In the genomic region with DNA sequence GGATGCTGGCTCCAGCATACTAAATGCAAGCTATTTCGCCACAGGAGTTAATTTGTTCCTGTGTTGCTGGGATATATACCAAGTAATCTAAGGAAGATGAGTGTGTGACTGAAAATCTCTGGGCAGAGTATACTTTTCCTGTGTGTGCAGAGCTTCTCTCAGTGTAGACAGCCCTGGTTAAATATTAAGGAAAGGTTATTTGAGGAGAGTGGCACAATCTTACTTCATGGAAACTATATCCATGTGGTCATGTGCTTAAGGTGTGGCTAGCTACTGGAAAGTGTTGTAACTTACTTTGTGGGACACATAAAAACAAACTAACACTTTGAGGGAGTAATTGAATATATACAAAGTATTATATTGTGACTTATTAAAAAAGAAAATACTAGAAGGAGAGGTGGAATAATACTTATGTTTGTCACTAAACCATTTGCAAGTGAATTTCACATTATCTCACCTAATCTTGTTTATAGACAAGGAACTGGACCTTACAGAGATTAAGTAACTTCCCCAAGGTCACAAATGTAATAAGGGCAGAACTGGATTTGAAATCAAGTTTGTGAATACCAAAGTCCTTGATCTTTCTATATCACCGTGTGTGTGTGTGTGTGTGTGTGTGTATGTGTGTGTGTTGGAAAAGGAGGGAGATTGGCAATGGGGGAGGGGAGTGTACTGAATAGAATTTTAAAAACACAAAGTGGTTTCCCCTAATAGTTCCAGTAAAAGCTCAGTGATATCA, we compare ENCODE assay signal across 26 cellular contexts.
A peak's percentile ranks its signal among the peaks of the same experiment; 100 is the strongest.
DNase-seq lines count a peak whose midpoint lies in the region; ATAC-seq and TF ChIP-seq lines count a peak whose summit lies in the region.
"Had no signal": no experiment of that assay in that cellular context is flagged by ENCODE, and none has a peak within 500 bp of the region (broad histone marks: within the 10 kb centered on the region; RNA-seq: fewer than 3 reads in every experiment).

No MANE protein-coding gene starts in this region.

- no peak for ATAC-seq in HG02870 (IDR thresholded peaks at IDR 0.05; ENCODE audit: unreplicated experiment)
- ATAC-seq: stimulated activated naive CD8-positive, alpha-beta T cell treated with anti-CD3 and anti-CD28 coated beads, Interleukin-15, amount 100 ng/mL, for 72 hours had no signal

- H3K9me3 ChIP-seq in Caco-2 (0 out of 2 replicates have a peak, but pooled peaks cover 3% of the 10 kb centered on the region), parathyroid adenoma (ENCODE audit: control insufficient read depth, low read length) (no peaks in the 10 kb centered on the region), SK-N-SH (no peaks in the 10 kb centered on the region)
- H3K9me3 ChIP-seq: prostate gland had no signal

- H3K9ac ChIP-seq in parathyroid adenoma (no peak overlapping the region), SK-N-SH (no peak overlapping the region)
- H3K9ac ChIP-seq: BLaER1 treated with 17β-estradiol and CSF1 and Interleukin-3, amounts not matched to agents 10 nM and 100 nM; GM23248 had no signal

- H3F3A ChIP-seq in SK-N-SH (replicated peaks; ENCODE audit: insufficient read depth): no peaks in the 10 kb centered on the region

- H3K27me3 ChIP-seq in Caco-2 (replicated peaks; ENCODE audit: control insufficient read depth, insufficient read depth, low read length) (no peaks in the 10 kb centered on the region), parathyroid adenoma (ENCODE audit: control insufficient read depth, insufficient read depth, low read length) (no peaks in the 10 kb centered on the region), SK-N-SH (ENCODE audit: insufficient read depth) (peaks cover 14% of the 10 kb centered on the region; the same call in 1 of the 2 replicates)
- H3K27me3 ChIP-seq: BLaER1 treated with 17β-estradiol and CSF1 and Interleukin-3, amounts not matched to agents 10 nM and 100 nM had no signal

- H3K9me2 ChIP-seq in SK-N-SH: no peaks in the 10 kb centered on the region

- no peaks in the 10 kb centered on the region for H3K9me3 Mint-ChIP-seq in Caco-2 (ENCODE audit: unreplicated experiment)
- H3K9me3 Mint-ChIP-seq: activated CD4-positive, alpha-beta T cell treated with anti-CD3 and anti-CD28 coated beads, Interleukin-2, amount 10 ng/mL, durations not matched to agents 7 days and 5 days; activated T-helper 2 cell treated with anti-CD3 and anti-CD28 coated beads, Interferon-gamma antibody, Interleukin-2, Interleukin-4, amounts not matched to agents 10 μg/mL and 5 μg/mL and 100 μg/mL, durations not matched to agents 14 hours and 24 hours and 36 hours; brain had no signal

- H3K4me3 ChIP-seq in Caco-2 (ENCODE audit: low read depth, low read length): no peak overlapping the region
- H3K4me3 ChIP-seq in parathyroid adenoma (ENCODE audit: low read depth, low read length): no peak overlapping the region
- no peak overlapping the region for H3K4me3 ChIP-seq in SK-N-SH (ENCODE audit: low read depth in 2 of 2, low read length in 1 of 2)
- H3K4me3 ChIP-seq: BLaER1 treated with 17β-estradiol and CSF1 and Interleukin-3, amounts not matched to agents 10 nM and 100 nM; coronary artery; GM23248; prostate gland; smooth muscle cell had no signal

- BruUV-seq in Caco-2 (replicated peaks; lab: Mats Ljungman, UMichigan): no TSS peak

- H4K20me1 ChIP-seq in SK-N-SH (ENCODE audit: insufficient read depth): no peaks in the 10 kb centered on the region
- H4K20me1 ChIP-seq: BLaER1 treated with 17β-estradiol and CSF1 and Interleukin-3, amounts not matched to agents 10 nM and 100 nM had no signal

- TF ChIP-seq RAD21 in SK-N-SH (IDR thresholded peaks at IDR 0.05; ENCODE audit: low read length): no peak

- H3K4me1 ChIP-seq in Caco-2 (peaks cover 16% of the 10 kb centered on the region), parathyroid adenoma (no peaks in the 10 kb centered on the region), SK-N-SH (ENCODE audit: control insufficient read depth in 1 of 2, insufficient read depth in 2 of 2, low read depth in 1 of 2, low read length in 1 of 2) (no peaks in the 10 kb centered on the region)
- H3K4me1 ChIP-seq: prostate gland had no signal

- H3K79me2 ChIP-seq in parathyroid adenoma: no peaks in the 10 kb centered on the region
- H3K79me2 ChIP-seq in SK-N-SH (ENCODE audit: insufficient read depth): no peaks in the 10 kb centered on the region

- H3K4me1 Mint-ChIP-seq in Caco-2 (ENCODE audit: low read depth, unreplicated experiment): peaks cover 10% of the 10 kb centered on the region
- H3K4me1 Mint-ChIP-seq: activated CD4-positive, alpha-beta T cell treated with anti-CD3 and anti-CD28 coated beads, Interleukin-2, amount 10 ng/mL, durations not matched to agents 7 days and 5 days; stimulated activated naive CD8-positive, alpha-beta T cell treated with anti-CD3 and anti-CD28 coated beads, Interleukin-15, amount 100 ng/mL, for 72 hours had no signal

- H3K36me3 ChIP-seq in Caco-2 (ENCODE audit: control insufficient read depth, insufficient read depth, low read length): no peaks in the 10 kb centered on the region
- no peaks in the 10 kb centered on the region for H3K36me3 ChIP-seq in parathyroid adenoma (ENCODE audit: control insufficient read depth, insufficient read depth, low read length)
- no peaks in the 10 kb centered on the region for H3K36me3 ChIP-seq in SK-N-SH (replicated peaks in 1 of 2; ENCODE audit: control insufficient read depth in 1 of 2, insufficient read depth in 2 of 2, low read length in 1 of 2)
- H3K36me3 ChIP-seq: BLaER1 treated with 17β-estradiol and CSF1 and Interleukin-3, amounts not matched to agents 10 nM and 100 nM; prostate gland had no signal

- CTCF ChIA-PET in Caco-2 (lab: Charles Lee): interaction anchor here (0.6 kb wide), 1 partner anchor 153 kb away, joined by 3 read pairs; no protein-coding TSS in a partner anchor
- CTCF ChIA-PET in SK-N-SH (lab: Yijun Ruan, JAX): interaction anchor here (1.6 kb wide), 1 partner anchor 48 kb away, joined by 3 read pairs; no protein-coding TSS in a partner anchor

- H3K27ac ChIP-seq in VCaP (peak overlapping the region; percentile 31; the same call in 1 of the 2 replicates), parathyroid adenoma (no peak overlapping the region), SK-N-SH (ENCODE audit: low read depth in 2 of 2, low read length in 1 of 2) (no peak overlapping the region)
- H3K27ac ChIP-seq: BLaER1 treated with 17β-estradiol and CSF1 and Interleukin-3, amounts not matched to agents 10 nM and 100 nM; coronary artery; GM23248; prostate gland had no signal

- WGBS in SK-N-SH (ENCODE audit: low lambda C conversion rate): 0% methylated on average over 2 of the region's 2 CpGs

- H3K4me2 ChIP-seq in parathyroid adenoma (ENCODE audit: low read length): peak overlapping the region; percentile 26
- H3K4me2 ChIP-seq in SK-N-SH: no peak overlapping the region
- H3K4me2 ChIP-seq: BLaER1 treated with 17β-estradiol and CSF1 and Interleukin-3, amounts not matched to agents 10 nM and 100 nM; smooth muscle cell had no signal

- H3K36me3 Mint-ChIP-seq in Caco-2 (ENCODE audit: insufficient read depth, unreplicated experiment): peaks cover 6% of the 10 kb centered on the region
- H3K36me3 Mint-ChIP-seq: brain had no signal

- H3K27ac Mint-ChIP-seq in Caco-2 (ENCODE audit: unreplicated experiment): peak overlapping the region; percentile 76
- H3K27ac Mint-ChIP-seq: activated CD4-positive, alpha-beta T cell treated with anti-CD3 and anti-CD28 coated beads, Interleukin-2, amount 10 ng/mL, durations not matched to agents 7 days and 5 days; activated T-helper 2 cell treated with anti-CD3 and anti-CD28 coated beads, Interferon-gamma antibody, Interleukin-2, Interleukin-4, amounts not matched to agents 10 μg/mL and 5 μg/mL and 100 μg/mL, durations not matched to agents 14 hours and 24 hours and 36 hours; brain; stimulated activated naive CD8-positive, alpha-beta T cell treated with anti-CD3 and anti-CD28 coated beads, Interleukin-15, amount 100 ng/mL, for 72 hours had no signal

- TF ChIP-seq EP300 in SK-N-SH (IDR thresholded peaks at IDR 0.05; ENCODE audit: borderline replicate concordance in 1 of 2, low read depth in 1 of 2, low read length in 1 of 2): no peak

- H2AFZ ChIP-seq in parathyroid adenoma (no peak overlapping the region), SK-N-SH (ENCODE audit: low read depth) (no peak overlapping the region)
- H2AFZ ChIP-seq: GM23248 had no signal

- peak overlapping the region; percentile 43 for H3K4me3 Mint-ChIP-seq in Caco-2 (ENCODE audit: unreplicated experiment)
- H3K4me3 Mint-ChIP-seq: activated CD4-positive, alpha-beta T cell treated with anti-CD3 and anti-CD28 coated beads, Interleukin-2, amount 10 ng/mL, durations not matched to agents 7 days and 5 days; brain; stimulated activated naive CD8-positive, alpha-beta T cell treated with anti-CD3 and anti-CD28 coated beads, Interleukin-15, amount 100 ng/mL, for 72 hours had no signal

- no peaks in the 10 kb centered on the region for H3K27me3 Mint-ChIP-seq in Caco-2 (ENCODE audit: insufficient read depth, unreplicated experiment)
- H3K27me3 Mint-ChIP-seq: activated CD4-positive, alpha-beta T cell treated with anti-CD3 and anti-CD28 coated beads, Interleukin-2, amount 10 ng/mL, durations not matched to agents 7 days and 5 days; brain; stimulated activated naive CD8-positive, alpha-beta T cell treated with anti-CD3 and anti-CD28 coated beads, Interleukin-15, amount 100 ng/mL, for 72 hours had no signal

- POLR2A ChIA-PET in Caco-2 (lab: Charles Lee): no interaction called here
- POLR2A ChIA-PET in SK-N-SH (lab: Yijun Ruan, JAX): no interaction called here

- peak in 1 of 2 experiments; percentile 47 for DNase-seq in Caco-2
- DNase-seq in kidney tubule cell (ENCODE audit: low spot score): peak; percentile 81
- DNase-seq in NCI-H2227 treated with DMSO at 0.1 percent for 48 hours (lab: John Stamatoyannopoulos, UW): no peak
- no peak for DNase-seq in SK-N-SH
- DNase-seq in activated naive CD4-positive, alpha-beta T cell treated with anti-CD3 and anti-CD28 coated beads, Interleukin-2, amount 50 U/mL, for 16 hours: no peak
- DNase-seq: activated CD4-positive, alpha-beta T cell treated with anti-CD3 and anti-CD28 coated beads, Interleukin-2, amount 10 ng/mL, durations not matched to agents 7 days and 5 days; GDM1; GM23248; KG1; midbrain; MV-4-11; NCI-H1694; NCI-H774; SIG-M5; stimulated activated CD4-positive, alpha-beta T cell treated with anti-CD3 and anti-CD28 coated beads, Interleukin-2, amount 100 ng/mL, for 48 hours; stimulated activated naive CD8-positive, alpha-beta T cell treated with anti-CD3 and anti-CD28 coated beads, Interleukin-15, amount 100 ng/mL, for 72 hours; T-helper 1 cell had no signal

- TF ChIP-seq CTCF in Caco-2 (IDR thresholded peaks at IDR 0.05; ENCODE audit: insufficient read depth in 1 of 2, low read depth in 1 of 2, low read length in 1 of 2, severe bottlenecking in 1 of 2, unreplicated experiment in 1 of 2) (no peak), VCaP (conservative IDR thresholded peaks at IDR 0.05) (no peak), parathyroid adenoma (IDR thresholded peaks at IDR 0.05) (no peak), SK-N-SH (IDR thresholded peaks at IDR 0.05) (no peak)

- intact Hi-C loops in Caco-2 (cut with micrococcal nuclease; ENCODE audit: unreplicated experiment): loop anchor here (5.0 kb wide), 3 partner anchors 53 to 408 kb away; a partner anchor contains a TSS
